Comparison of ENCODE assay signal across 1 cellular context in the genomic region with DNA sequence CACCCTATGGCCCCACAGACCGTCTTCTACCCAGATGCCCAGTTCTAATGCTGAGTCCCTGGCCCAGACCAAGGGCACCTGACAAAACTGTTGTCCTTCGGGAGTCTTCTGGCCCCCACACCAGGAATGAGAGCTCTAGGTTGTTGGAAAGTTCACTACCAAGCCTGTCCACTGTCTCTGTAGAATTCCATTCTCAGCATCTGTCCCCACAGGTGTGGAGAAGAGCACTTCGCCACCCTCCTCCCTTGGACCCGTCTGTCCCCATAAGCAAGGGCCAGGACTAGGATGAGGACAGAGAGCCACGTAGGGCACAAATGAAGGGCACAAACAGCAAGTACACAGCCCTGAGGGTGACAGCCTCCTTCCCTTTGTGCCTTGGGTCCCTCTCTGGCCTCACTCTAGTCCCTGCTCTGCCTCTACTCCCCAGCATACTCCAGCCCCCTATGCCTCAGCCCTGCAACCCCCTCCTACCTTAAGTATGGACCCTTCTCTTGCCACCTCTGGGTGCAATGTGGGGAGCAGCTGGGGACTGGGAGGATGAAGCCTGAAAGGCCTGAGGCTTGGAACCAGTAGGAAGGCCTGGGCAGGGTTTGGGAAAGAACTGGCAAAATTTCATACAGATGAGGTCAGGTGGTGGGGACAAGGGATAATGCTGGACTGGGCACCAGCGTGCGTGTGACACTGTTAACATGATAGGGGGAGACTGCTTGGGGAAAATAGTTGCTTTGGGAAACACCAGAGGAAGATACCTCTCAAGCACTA.
TF ChIP-seq lines count a peak whose summit lies in the region.

No MANE protein-coding gene starts in this region.

TF ChIP-seq in H1, 55 proteins besides CTCF, POLR2A, EP300 and RAD21:
- TF ChIP-seq, protein P1, sequence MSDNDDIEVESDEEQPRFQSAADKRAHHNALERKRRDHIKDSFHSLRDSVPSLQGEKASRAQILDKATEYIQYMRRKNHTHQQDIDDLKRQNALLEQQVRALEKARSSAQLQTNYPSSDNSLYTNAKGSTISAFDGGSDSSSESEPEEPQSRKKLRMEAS (IDR thresholded peaks at IDR 0.05), result no peak
- TF ChIP-seq CHD2 (IDR thresholded peaks at IDR 0.05; ENCODE audit: low read length), result no peak
- TF ChIP-seq TCF12 (IDR thresholded peaks at IDR 0.05; ENCODE audit: low read depth, low read length), result no peak
- TF ChIP-seq, protein P2, sequence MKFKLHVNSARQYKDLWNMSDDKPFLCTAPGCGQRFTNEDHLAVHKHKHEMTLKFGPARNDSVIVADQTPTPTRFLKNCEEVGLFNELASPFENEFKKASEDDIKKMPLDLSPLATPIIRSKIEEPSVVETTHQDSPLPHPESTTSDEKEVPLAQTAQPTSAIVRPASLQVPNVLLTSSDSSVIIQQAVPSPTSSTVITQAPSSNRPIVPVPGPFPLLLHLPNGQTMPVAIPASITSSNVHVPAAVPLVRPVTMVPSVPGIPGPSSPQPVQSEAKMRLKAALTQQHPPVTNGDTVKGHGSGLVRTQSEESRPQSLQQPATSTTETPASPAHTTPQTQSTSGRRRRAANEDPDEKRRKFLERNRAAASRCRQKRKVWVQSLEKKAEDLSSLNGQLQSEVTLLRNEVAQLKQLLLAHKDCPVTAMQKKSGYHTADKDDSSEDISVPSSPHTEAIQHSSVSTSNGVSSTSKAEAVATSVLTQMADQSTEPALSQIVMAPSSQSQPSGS (IDR thresholded peaks at IDR 0.05; ENCODE audit: low read length), result no peak
- TF ChIP-seq SRF (IDR thresholded peaks at IDR 0.05; ENCODE audit: low read depth, low read length), result no peak
- TF ChIP-seq SP1 (IDR thresholded peaks at IDR 0.05; ENCODE audit: low read depth, low read length), result no peak
- TF ChIP-seq YY1 (IDR thresholded peaks at IDR 0.05; ENCODE audit: low read depth, low read length), result no peak
- TF ChIP-seq NRF1 (IDR thresholded peaks at IDR 0.05; ENCODE audit: low read depth, low read length), result no peak
- no peak for TF ChIP-seq TAF7 (optimal IDR thresholded peaks at IDR 0.05; ENCODE audit: borderline replicate concordance, low read depth, low read length)
- TF ChIP-seq KDM1A (IDR thresholded peaks at IDR 0.05; ENCODE audit: borderline replicate concordance, low read length), result no peak
- no peak for TF ChIP-seq HDAC6 (IDR thresholded peaks at IDR 0.05; ENCODE audit: low read depth, low read length)
- TF ChIP-seq GTF2F1 (IDR thresholded peaks at IDR 0.05; ENCODE audit: borderline replicate concordance, low read depth, low read length), result no peak
- TF ChIP-seq CTBP2 (IDR thresholded peaks at IDR 0.05; ENCODE audit: borderline replicate concordance, insufficient read depth, insufficient read length, low read length), result no peak
- TF ChIP-seq SAP30 (IDR thresholded peaks at IDR 0.05; ENCODE audit: insufficient read depth, insufficient replicate concordance, low read length), result no peak
- TF ChIP-seq BRCA1 (IDR thresholded peaks at IDR 0.05; ENCODE audit: low read depth, low read length), result no peak
- TF ChIP-seq, protein P3, sequence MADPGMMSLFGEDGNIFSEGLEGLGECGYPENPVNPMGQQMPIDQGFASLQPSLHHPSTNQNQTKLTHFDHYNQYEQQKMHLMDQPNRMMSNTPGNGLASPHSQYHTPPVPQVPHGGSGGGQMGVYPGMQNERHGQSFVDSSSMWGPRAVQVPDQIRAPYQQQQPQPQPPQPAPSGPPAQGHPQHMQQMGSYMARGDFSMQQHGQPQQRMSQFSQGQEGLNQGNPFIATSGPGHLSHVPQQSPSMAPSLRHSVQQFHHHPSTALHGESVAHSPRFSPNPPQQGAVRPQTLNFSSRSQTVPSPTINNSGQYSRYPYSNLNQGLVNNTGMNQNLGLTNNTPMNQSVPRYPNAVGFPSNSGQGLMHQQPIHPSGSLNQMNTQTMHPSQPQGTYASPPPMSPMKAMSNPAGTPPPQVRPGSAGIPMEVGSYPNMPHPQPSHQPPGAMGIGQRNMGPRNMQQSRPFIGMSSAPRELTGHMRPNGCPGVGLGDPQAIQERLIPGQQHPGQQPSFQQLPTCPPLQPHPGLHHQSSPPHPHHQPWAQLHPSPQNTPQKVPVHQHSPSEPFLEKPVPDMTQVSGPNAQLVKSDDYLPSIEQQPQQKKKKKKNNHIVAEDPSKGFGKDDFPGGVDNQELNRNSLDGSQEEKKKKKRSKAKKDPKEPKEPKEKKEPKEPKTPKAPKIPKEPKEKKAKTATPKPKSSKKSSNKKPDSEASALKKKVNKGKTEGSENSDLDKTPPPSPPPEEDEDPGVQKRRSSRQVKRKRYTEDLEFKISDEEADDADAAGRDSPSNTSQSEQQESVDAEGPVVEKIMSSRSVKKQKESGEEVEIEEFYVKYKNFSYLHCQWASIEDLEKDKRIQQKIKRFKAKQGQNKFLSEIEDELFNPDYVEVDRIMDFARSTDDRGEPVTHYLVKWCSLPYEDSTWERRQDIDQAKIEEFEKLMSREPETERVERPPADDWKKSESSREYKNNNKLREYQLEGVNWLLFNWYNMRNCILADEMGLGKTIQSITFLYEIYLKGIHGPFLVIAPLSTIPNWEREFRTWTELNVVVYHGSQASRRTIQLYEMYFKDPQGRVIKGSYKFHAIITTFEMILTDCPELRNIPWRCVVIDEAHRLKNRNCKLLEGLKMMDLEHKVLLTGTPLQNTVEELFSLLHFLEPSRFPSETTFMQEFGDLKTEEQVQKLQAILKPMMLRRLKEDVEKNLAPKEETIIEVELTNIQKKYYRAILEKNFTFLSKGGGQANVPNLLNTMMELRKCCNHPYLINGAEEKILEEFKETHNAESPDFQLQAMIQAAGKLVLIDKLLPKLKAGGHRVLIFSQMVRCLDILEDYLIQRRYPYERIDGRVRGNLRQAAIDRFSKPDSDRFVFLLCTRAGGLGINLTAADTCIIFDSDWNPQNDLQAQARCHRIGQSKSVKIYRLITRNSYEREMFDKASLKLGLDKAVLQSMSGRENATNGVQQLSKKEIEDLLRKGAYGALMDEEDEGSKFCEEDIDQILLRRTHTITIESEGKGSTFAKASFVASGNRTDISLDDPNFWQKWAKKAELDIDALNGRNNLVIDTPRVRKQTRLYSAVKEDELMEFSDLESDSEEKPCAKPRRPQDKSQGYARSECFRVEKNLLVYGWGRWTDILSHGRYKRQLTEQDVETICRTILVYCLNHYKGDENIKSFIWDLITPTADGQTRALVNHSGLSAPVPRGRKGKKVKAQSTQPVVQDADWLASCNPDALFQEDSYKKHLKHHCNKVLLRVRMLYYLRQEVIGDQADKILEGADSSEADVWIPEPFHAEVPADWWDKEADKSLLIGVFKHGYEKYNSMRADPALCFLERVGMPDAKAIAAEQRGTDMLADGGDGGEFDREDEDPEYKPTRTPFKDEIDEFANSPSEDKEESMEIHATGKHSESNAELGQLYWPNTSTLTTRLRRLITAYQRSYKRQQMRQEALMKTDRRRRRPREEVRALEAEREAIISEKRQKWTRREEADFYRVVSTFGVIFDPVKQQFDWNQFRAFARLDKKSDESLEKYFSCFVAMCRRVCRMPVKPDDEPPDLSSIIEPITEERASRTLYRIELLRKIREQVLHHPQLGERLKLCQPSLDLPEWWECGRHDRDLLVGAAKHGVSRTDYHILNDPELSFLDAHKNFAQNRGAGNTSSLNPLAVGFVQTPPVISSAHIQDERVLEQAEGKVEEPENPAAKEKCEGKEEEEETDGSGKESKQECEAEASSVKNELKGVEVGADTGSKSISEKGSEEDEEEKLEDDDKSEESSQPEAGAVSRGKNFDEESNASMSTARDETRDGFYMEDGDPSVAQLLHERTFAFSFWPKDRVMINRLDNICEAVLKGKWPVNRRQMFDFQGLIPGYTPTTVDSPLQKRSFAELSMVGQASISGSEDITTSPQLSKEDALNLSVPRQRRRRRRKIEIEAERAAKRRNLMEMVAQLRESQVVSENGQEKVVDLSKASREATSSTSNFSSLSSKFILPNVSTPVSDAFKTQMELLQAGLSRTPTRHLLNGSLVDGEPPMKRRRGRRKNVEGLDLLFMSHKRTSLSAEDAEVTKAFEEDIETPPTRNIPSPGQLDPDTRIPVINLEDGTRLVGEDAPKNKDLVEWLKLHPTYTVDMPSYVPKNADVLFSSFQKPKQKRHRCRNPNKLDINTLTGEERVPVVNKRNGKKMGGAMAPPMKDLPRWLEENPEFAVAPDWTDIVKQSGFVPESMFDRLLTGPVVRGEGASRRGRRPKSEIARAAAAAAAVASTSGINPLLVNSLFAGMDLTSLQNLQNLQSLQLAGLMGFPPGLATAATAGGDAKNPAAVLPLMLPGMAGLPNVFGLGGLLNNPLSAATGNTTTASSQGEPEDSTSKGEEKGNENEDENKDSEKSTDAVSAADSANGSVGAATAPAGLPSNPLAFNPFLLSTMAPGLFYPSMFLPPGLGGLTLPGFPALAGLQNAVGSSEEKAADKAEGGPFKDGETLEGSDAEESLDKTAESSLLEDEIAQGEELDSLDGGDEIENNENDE (IDR thresholded peaks at IDR 0.05; ENCODE audit: insufficient replicate concordance, low read length), result no peak
- TF ChIP-seq CBX5 (IDR thresholded peaks at IDR 0.05; ENCODE audit: low read depth, low read length), result no peak
- no peak for TF ChIP-seq TEAD4 (IDR thresholded peaks at IDR 0.05; ENCODE audit: low read depth, low read length)
- no peak for TF ChIP-seq PHF8 (conservative IDR thresholded peaks at IDR 0.05; ENCODE audit: low read depth, low read length)
TF ChIP-seq in H1: peak in this region for 0.
